Comparison of ENCODE assay signal across 1 cellular context in genomic region chr9:97468658-97469448, GRCh38.
TF ChIP-seq lines count a peak whose summit lies in the region.

No MANE protein-coding gene starts in this region.

TF ChIP-seq in K562, 482 proteins besides CTCF, POLR2A, EP300 and RAD21 (continued from another document):
- TF ChIP-seq HBP1 (CRISPR knock-in tag; IDR thresholded peaks at IDR 0.05) (no peak), ZNF263 (CRISPR knock-in tag; IDR thresholded peaks at IDR 0.05; ENCODE audit: borderline replicate concordance) (no peak), CTCFL (IDR thresholded peaks at IDR 0.05; ENCODE audit: borderline replicate concordance, insufficient read depth, low read depth, low read length, poor library complexity, severe bottlenecking) (no peak), RUNX1 (IDR thresholded peaks at IDR 0.05; ENCODE audit: low read depth) (no peak), ZNF639 (CRISPR knock-in tag; conservative IDR thresholded peaks at IDR 0.05 in 1 of 2, IDR thresholded peaks at IDR 0.05 in 1 of 2) (no peak), CBX3 (IDR thresholded peaks at IDR 0.05; ENCODE audit: borderline replicate concordance in 1 of 2, low read length in 2 of 2) (no peak), EGR1 (conservative IDR thresholded peaks at IDR 0.05) (no peak), ARHGAP35 (IDR thresholded peaks at IDR 0.05; ENCODE audit: partially characterized antibody) (no peak), CUX1 (CRISPR knock-in tag; IDR thresholded peaks at IDR 0.05) (no peak), HMGXB4 (CRISPR knock-in tag; IDR thresholded peaks at IDR 0.05) (no peak), RBFOX2 (IDR thresholded peaks at IDR 0.05; ENCODE audit: low read depth, low read length) (no peak), KDM4B (IDR thresholded peaks at IDR 0.05; ENCODE audit: borderline replicate concordance in 2 of 2, low read depth in 1 of 2) (no peak), MEF2A (IDR thresholded peaks at IDR 0.05; ENCODE audit: control insufficient read depth, low read depth, low read length) (no peak), JUND (IDR thresholded peaks at IDR 0.05; ENCODE audit: borderline replicate concordance, low read depth, low read length) (peak; percentile 33; the same call in 1 of the 2 replicates), JUND (tag; IDR thresholded peaks at IDR 0.05; ENCODE audit: borderline replicate concordance, low read depth, low read length) (no peak), ZBTB17 (CRISPR knock-in tag; IDR thresholded peaks at IDR 0.05) (no peak), ILK (tag; IDR thresholded peaks at IDR 0.05; ENCODE audit: borderline replicate concordance, low read depth) (no peak), TCF3 (CRISPR knock-in tag; IDR thresholded peaks at IDR 0.05) (no peak), ZNF408 (CRISPR knock-in tag; IDR thresholded peaks at IDR 0.05; ENCODE audit: low read depth) (no peak), RCOR1 (IDR thresholded peaks at IDR 0.05; ENCODE audit: borderline replicate concordance in 1 of 2, low read depth in 2 of 2, low read length in 2 of 2) (peak in 1 of 2 experiments; percentile 47; a peak in 1 of 4 replicates), ZNF224 (CRISPR knock-in tag; IDR thresholded peaks at IDR 0.05) (no peak), ZNF277 (CRISPR knock-in tag; IDR thresholded peaks at IDR 0.05; ENCODE audit: borderline replicate concordance) (no peak), REST (CRISPR knock-in tag; IDR thresholded peaks at IDR 0.05; ENCODE audit: low read depth) (no peak), PHF8 (IDR thresholded peaks at IDR 0.05; ENCODE audit: borderline replicate concordance, low read length) (no peak), ZEB2 (IDR thresholded peaks at IDR 0.05) (no peak)
